8 cellular contexts compared by ENCODE assay signal in the genomic region with DNA sequence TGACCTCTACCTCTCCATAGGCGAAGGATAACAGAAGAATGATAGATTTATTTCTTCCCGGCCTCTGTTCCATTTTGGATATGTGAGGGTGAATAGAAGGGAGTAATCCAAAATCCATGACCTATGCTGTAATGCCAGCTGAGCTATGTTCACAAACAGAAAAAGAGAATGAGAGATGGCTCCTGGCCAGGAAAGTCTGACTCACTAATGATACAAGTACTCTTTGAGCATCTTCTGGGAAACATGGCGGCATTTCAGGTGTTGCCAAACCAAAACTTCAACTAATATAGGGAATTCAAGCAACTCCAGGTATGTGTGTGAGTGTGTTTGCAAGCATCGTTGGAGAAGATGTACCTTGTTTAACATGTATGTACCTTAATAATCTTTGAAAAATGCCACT. TPM values are rescaled to one million over a fixed set of nuclear protein-coding genes. Genes with fewer than 3 reads are reported as not detected.
DNase-seq lines count a peak whose midpoint lies in the region; ATAC-seq, FAIRE-seq and TF ChIP-seq lines count a peak whose summit lies in the region.

No MANE protein-coding gene starts in this region.

- H3K4me1 Mint-ChIP-seq in endothelial cell (ENCODE audit: unreplicated experiment) = no peaks in the 10 kb centered on the region

- no peaks in the 10 kb centered on the region for H3K36me3 ChIP-seq in adrenal gland (replicated peaks in 1 of 2)
- H3K36me3 ChIP-seq in right lobe of liver = no peaks in the 10 kb centered on the region
- no peaks in the 10 kb centered on the region for H3K36me3 ChIP-seq in thyroid gland

- no peak for TF ChIP-seq POLR2A in adrenal gland (IDR thresholded peaks at IDR 0.05)
- no peak for TF ChIP-seq POLR2A in right lobe of liver (IDR thresholded peaks at IDR 0.05)
- no peak for TF ChIP-seq POLR2A in thyroid gland (IDR thresholded peaks at IDR 0.05)
- no peak for TF ChIP-seq POLR2A in GM12892 (IDR thresholded peaks at IDR 0.05; ENCODE audit: low read depth, low read length)

- FAIRE-seq in GM12892 (lab: Jason Lieb, UNC) = no peak

- ATAC-seq in right lobe of liver = peak; percentile 68 to 92 (median 77)

- H3K27me3 ChIP-seq in adrenal gland (no peaks in the 10 kb centered on the region), right lobe of liver (no peaks in the 10 kb centered on the region), thyroid gland (no peaks in the 10 kb centered on the region)

- intact Hi-C loops in adrenal gland (cut with DNase I) (no loop called here), right lobe of liver (cut with DNase I) (loop anchor here in 1 of 2 donors (10.0 kb wide), 1 partner anchor 78 kb away; no protein-coding TSS in a partner anchor), thyroid gland (cut with DNase I) (no loop called here)

- H3K9me3 ChIP-seq in adrenal gland (replicated peaks in 1 of 3) = no peaks in the 10 kb centered on the region
- no peaks in the 10 kb centered on the region for H3K9me3 ChIP-seq in right lobe of liver
- H3K9me3 ChIP-seq in thyroid gland = no peaks in the 10 kb centered on the region

- H3K36me3 Mint-ChIP-seq in endothelial cell (ENCODE audit: low read depth, unreplicated experiment) = no peaks in the 10 kb centered on the region

- no peaks in the 10 kb centered on the region for H3K27me3 Mint-ChIP-seq in endothelial cell (ENCODE audit: unreplicated experiment)

- WGBS in adrenal gland, 4 donors = 41 to 53% (median 47%) methylated on average over 4 of the region's 4 CpGs
- WGBS in right lobe of liver (ENCODE audit: insufficient coverage, low coverage, low lambda C conversion rate, missing lambda C conversion rate) = 69% methylated on average over 4 of the region's 4 CpGs
- WGBS in thyroid gland, 2 donors = 52 to 64% methylated on average over 4 of the region's 4 CpGs

- H3K4me1 ChIP-seq in adrenal gland (replicated peaks in 1 of 2) (peaks cover 15 to 46% of the 10 kb centered on the region in 2 donors), right lobe of liver (no peaks in the 10 kb centered on the region), thyroid gland (peaks cover 42 to 48% of the 10 kb centered on the region in 2 donors)

- H3K4me3 ChIP-seq in AG10803 (ENCODE audit: low read length) (no peak overlapping the region), adrenal gland (no peak overlapping the region), right lobe of liver (no peak overlapping the region), thyroid gland (replicated peaks in 1 of 3) (no peak overlapping the region)

- no peak overlapping the region for H3K4me3 Mint-ChIP-seq in endothelial cell (ENCODE audit: unreplicated experiment)

- DNase-seq in AG10803 (ENCODE audit: low read depth) (peak; percentile 74), LHCN-M2 (ENCODE audit: low read depth) (peak; percentile 93), adrenal gland (peak; percentile 89 to 98 (median 96)), right lobe of liver (peak in 2 of 3 donors; percentile 50 to 82), thyroid gland (peak; percentile 88 to 90), GM12892 (ENCODE audit: insufficient read length) (no peak), endothelial cell (ENCODE audit: low spot score) (no peak), UCSD-AML1 (lab: John Stamatoyannopoulos, UW; ENCODE audit: unreplicated experiment) (no peak)

- TF ChIP-seq CTCF in AG10803 (conservative IDR thresholded peaks at IDR 0.05; ENCODE audit: low read length) (no peak), adrenal gland (IDR thresholded peaks at IDR 0.05) (no peak), right lobe of liver (IDR thresholded peaks at IDR 0.05) (no peak), thyroid gland (IDR thresholded peaks at IDR 0.05) (no peak), endothelial cell (IDR thresholded peaks at IDR 0.05; ENCODE audit: unreplicated experiment) (no peak)

- H3K27ac ChIP-seq in adrenal gland (peak overlapping the region in 3 of 5 donors; percentile 21 to 75 (median 67)), right lobe of liver (no peak overlapping the region), thyroid gland (peak overlapping the region; percentile 41 to 75 (median 42))

- no peak overlapping the region for H3K27ac Mint-ChIP-seq in endothelial cell (ENCODE audit: unreplicated experiment)

- H3K9me3 Mint-ChIP-seq in endothelial cell (ENCODE audit: unreplicated experiment) = no peaks in the 10 kb centered on the region

RNA-seq across cellular contexts. Expression of a gene that starts 55.1 kb away (rescaled TPM):
- total RNA-seq in LHCN-M2 (2014; rRNA removed) (46.8 and 60.0 TPM in 2 replicates), adrenal gland (100 to 1,000 TPM in 3 of 8 donors, 10 to 100 TPM in 5; 47.5 to 106 (median 85.1) TPM), right lobe of liver (10 to 100 TPM; 29.0 to 52.0 (median 38.1) TPM), thyroid gland (100 to 1,000 TPM; 168 to 349 (median 246) TPM), endothelial cell (ENCODE audit: unreplicated experiment) (97.0 TPM)
- 12.1 TPM for polyA plus RNA-seq in LHCN-M2 (2012)
- 10 to 100 TPM in 2 of 3 donors, 1 to 10 TPM in 1; 8.8 to 24.9 (median 12.6) TPM for polyA plus RNA-seq in adrenal gland
- polyA plus RNA-seq in GM12892 (2012; ENCODE audit: missing spikeins) = 26.8 TPM

Comparison
In these comparisons a context has a peak if more than half of its experiments do, and no peak if none do; other contexts are left out.
1. DNase-seq: peak in AG10803 (single experiment), LHCN-M2 (single experiment), adrenal gland (7 of 7), right lobe of liver (2 of 3) and thyroid gland (2 of 2); none in GM12892 (single experiment), endothelial cell (single experiment) and UCSD-AML1 (single experiment).
2. H3K27ac ChIP-seq: peak in adrenal gland (3 of 5) and thyroid gland (3 of 3); none in right lobe of liver (0 of 3).